Comparison of ENCODE assay signal across 9 cellular contexts in the genomic region with DNA sequence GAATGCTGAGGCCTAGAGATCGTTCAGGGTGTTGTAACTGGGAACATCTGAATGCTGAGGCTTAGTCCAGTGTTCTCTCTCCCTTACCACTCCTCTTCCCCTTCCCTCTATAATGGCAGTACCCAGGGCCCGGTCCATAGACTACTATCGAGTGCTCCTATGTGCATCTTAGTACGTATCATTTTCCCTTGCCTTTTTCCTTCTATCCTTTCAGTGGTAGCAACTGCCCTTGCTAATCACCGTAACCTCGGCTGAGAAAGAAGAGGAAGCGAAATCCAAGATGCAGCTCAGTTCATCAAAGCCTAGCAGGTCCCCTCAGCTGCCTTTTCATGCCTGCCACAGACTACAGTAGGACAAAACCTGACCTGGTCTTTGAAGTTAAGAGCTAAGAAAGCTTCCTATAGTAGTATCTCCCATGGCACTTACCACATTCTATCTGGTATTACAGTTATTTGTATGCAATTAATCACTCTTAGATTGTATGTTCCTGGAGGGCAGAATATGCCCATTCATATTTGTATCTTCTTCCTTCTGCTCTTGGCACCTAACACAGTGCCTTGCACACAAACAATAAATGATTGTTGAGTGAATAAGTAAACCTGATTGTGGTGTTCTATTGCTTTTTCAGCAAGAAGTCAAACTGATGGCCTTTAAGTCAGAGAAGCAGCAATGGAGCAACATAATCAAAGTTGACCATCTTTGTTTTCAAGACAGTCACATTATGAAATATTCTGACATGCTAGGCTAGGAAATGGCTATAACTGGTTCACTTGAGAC. TPM values are rescaled to one million over a fixed set of nuclear protein-coding genes. Genes with fewer than 3 reads are reported as not detected.
A peak's percentile ranks its signal among the peaks of the same experiment; 100 is the strongest.
DNase-seq lines count a peak whose midpoint lies in the region; ATAC-seq and TF ChIP-seq lines count a peak whose summit lies in the region.
"Had no signal": no experiment of that assay in that cellular context is flagged by ENCODE, and none has a peak within 500 bp of the region (broad histone marks: within the 10 kb centered on the region; RNA-seq: fewer than 3 reads in every experiment).

No MANE protein-coding gene starts in this region.

- in situ Hi-C loops in gastrocnemius medialis (cut with MboI; ENCODE audit: low sequenced_read_pairs in 4 of 4) = no loop called here

- no peaks in the 10 kb centered on the region for H3K9me3 Mint-ChIP-seq in activated CD4-positive, alpha-beta T cell treated with anti-CD3 and anti-CD28 coated beads, Interleukin-2, amount 10 ng/mL, durations not matched to agents 7 days and 5 days

- TF ChIP-seq POLR2A in gastrocnemius medialis (IDR thresholded peaks at IDR 0.05) = no peak

- no peak for TF ChIP-seq CTCF in gastrocnemius medialis (IDR thresholded peaks at IDR 0.05 in 4 of 5, conservative IDR thresholded peaks at IDR 0.05 in 1 of 5)

- DNase-seq in activated CD4-positive, alpha-beta T cell treated with anti-CD3 and anti-CD28 coated beads, Interleukin-2, amount 10 ng/mL, durations not matched to agents 7 days and 5 days = no peak
- no peak for DNase-seq in activated CD4-positive, alpha-beta T cell treated with anti-CD3 and anti-CD28 coated beads, Interleukin-2, amount 50 U/mL, for 1 hour
- DNase-seq in T-helper 17 cell (no peak), gastrocnemius medialis (no peak), left colon (no peak), putamen (ENCODE audit: low spot score) (no peak)
- DNase-seq: NCI-H2081 had no signal

- no peaks in the 10 kb centered on the region for H3K27me3 Mint-ChIP-seq in activated CD4-positive, alpha-beta T cell treated with anti-CD3 and anti-CD28 coated beads, Interleukin-2, amount 10 ng/mL, durations not matched to agents 7 days and 5 days
- H3K27me3 Mint-ChIP-seq in T-helper 17 cell = no peaks in the 10 kb centered on the region

- intact Hi-C loops in gastrocnemius medialis (cut with DNase I; ENCODE audit: low total_unique reads) (no loop called here), left colon (cut with DNase I, micrococcal nuclease) (no loop called here)

- POLR2A ChIA-PET in activated CD4-positive, alpha-beta T cell treated with anti-CD3 and anti-CD28 coated beads, Interleukin-2, amount 10 ng/mL, durations not matched to agents 7 days and 5 days (lab: Charles Lee) = no interaction called here

- H3K9me3 ChIP-seq in T-helper 17 cell (ENCODE audit: control insufficient read depth, low read length, poor library complexity, severe bottlenecking) = no peaks in the 10 kb centered on the region
- H3K9me3 ChIP-seq in gastrocnemius medialis = no peaks in the 10 kb centered on the region

- H3K4me3 ChIP-seq in gastrocnemius medialis = no peak overlapping the region

- H3K27me3 ChIP-seq in gastrocnemius medialis = no peaks in the 10 kb centered on the region

- H3K4me3 Mint-ChIP-seq in activated CD4-positive, alpha-beta T cell treated with anti-CD3 and anti-CD28 coated beads, Interleukin-2, amount 10 ng/mL, durations not matched to agents 7 days and 5 days = peak overlapping the region; percentile 62
- H3K4me3 Mint-ChIP-seq in T-helper 17 cell = peak overlapping the region; percentile 71

- CTCF ChIA-PET in activated CD4-positive, alpha-beta T cell treated with anti-CD3 and anti-CD28 coated beads, Interleukin-2, amount 10 ng/mL, durations not matched to agents 7 days and 5 days (lab: Charles Lee) = interaction anchor here (1.5 kb wide), 1 partner anchor 11 kb away, joined by 4 read pairs; no protein-coding TSS in a partner anchor

- peaks cover 82% of the 10 kb centered on the region for H3K36me3 Mint-ChIP-seq in activated CD4-positive, alpha-beta T cell treated with anti-CD3 and anti-CD28 coated beads, Interleukin-2, amount 10 ng/mL, durations not matched to agents 7 days and 5 days (ENCODE audit: low read depth)
- H3K36me3 Mint-ChIP-seq in T-helper 17 cell (ENCODE audit: low read depth) = peaks cover 3% of the 10 kb centered on the region

- H3K36me3 ChIP-seq in gastrocnemius medialis = peaks cover 0 to 10% of the 10 kb centered on the region in 2 donors

- H3K27ac Mint-ChIP-seq in activated CD4-positive, alpha-beta T cell treated with anti-CD3 and anti-CD28 coated beads, Interleukin-2, amount 10 ng/mL, durations not matched to agents 7 days and 5 days = peak overlapping the region; percentile 82
- H3K27ac Mint-ChIP-seq in T-helper 17 cell = peak overlapping the region; percentile 92

- peaks cover 19 to 28% of the 10 kb centered on the region in 2 donors for H3K4me1 ChIP-seq in gastrocnemius medialis

- ATAC-seq in HG02798 (IDR thresholded peaks at IDR 0.05; ENCODE audit: poor library complexity, unreplicated experiment) = peak; percentile 41
- no peak for ATAC-seq in T-helper 17 cell
- ATAC-seq in gastrocnemius medialis = no peak
- ATAC-seq in HG03520 (IDR thresholded peaks at IDR 0.05; ENCODE audit: unreplicated experiment) = no peak
- no peak for ATAC-seq in left colon

- H3K27ac ChIP-seq in gastrocnemius medialis = peak overlapping the region; percentile 30 to 69 (median 44)

- H3K4me1 Mint-ChIP-seq in activated CD4-positive, alpha-beta T cell treated with anti-CD3 and anti-CD28 coated beads, Interleukin-2, amount 10 ng/mL, durations not matched to agents 7 days and 5 days = peaks cover 89% of the 10 kb centered on the region
- peaks cover 59% of the 10 kb centered on the region for H3K4me1 Mint-ChIP-seq in T-helper 17 cell

RNA-seq across cellular contexts. Expression of a gene that starts 22.4 kb away (rescaled TPM):
- total RNA-seq in activated CD4-positive, alpha-beta T cell treated with anti-CD3 and anti-CD28 coated beads, Interleukin-2, amount 10 ng/mL, durations not matched to agents 7 days and 5 days = 10 to 100 TPM; 37.0 to 39.5 TPM
- total RNA-seq in T-helper 17 cell (10 to 100 TPM; 19.1 to 24.1 TPM), gastrocnemius medialis (10 to 100 TPM; 24.5 to 58.5 (median 39.1) TPM), left colon (10 to 100 TPM; 28.8 to 60.7 TPM)

RNA-seq across cellular contexts. Expression of a gene that starts 49.1 kb away (rescaled TPM):
- total RNA-seq in activated CD4-positive, alpha-beta T cell treated with anti-CD3 and anti-CD28 coated beads, Interleukin-2, amount 10 ng/mL, durations not matched to agents 7 days and 5 days = 10 to 100 TPM; 41.6 to 43.5 TPM
- 10 to 100 TPM; 24.8 to 28.3 TPM for total RNA-seq in T-helper 17 cell
- total RNA-seq in gastrocnemius medialis = 10 to 100 TPM in 1 of 4 donors, 1 to 10 TPM in 3; 6.5 to 32.5 (median 7.7) TPM
- total RNA-seq in left colon = 10 to 100 TPM; 29.5 to 40.3 TPM

RNA-seq across cellular contexts. Expression of a gene that starts 55.6 kb away (rescaled TPM):
- total RNA-seq in activated CD4-positive, alpha-beta T cell treated with anti-CD3 and anti-CD28 coated beads, Interleukin-2, amount 10 ng/mL, durations not matched to agents 7 days and 5 days = 10 to 100 TPM; 67.7 to 74.2 TPM
- total RNA-seq in T-helper 17 cell (100 to 1,000 TPM; 157 to 176 TPM), gastrocnemius medialis (10 to 100 TPM; 62.1 to 86.5 (median 74.0) TPM), left colon (10 to 100 TPM; 62.1 to 64.4 TPM)
